ENCODE assay signal across 21 cellular contexts in genomic region chr3:49680493-49681231, GRCh38. TPM values are rescaled to one million over a fixed set of nuclear protein-coding genes. Genes with fewer than 3 reads are reported as not detected.
DNase-seq lines count a peak whose midpoint lies in the region; ATAC-seq, FAIRE-seq and TF ChIP-seq lines count a peak whose summit lies in the region.
"Had no signal": no experiment of that assay in that cellular context is flagged by ENCODE, and none has a peak within 500 bp of the region (broad histone marks: within the 10 kb centered on the region; RNA-seq: fewer than 3 reads in every experiment).

No MANE protein-coding gene starts in this region.

- no peaks in the 10 kb centered on the region for H3K9me2 ChIP-seq in GM23248 (ENCODE audit: insufficient read depth)

- no TSS peak for BruUV-seq in HepG2 (replicated peaks; lab: Mats Ljungman, UMichigan)

- CTCF ChIA-PET in HepG2 (lab: Yijun Ruan, JAX; ENCODE audit: low intra/inter-chr PET ratio, low total read pairs): no interaction called here

- no peak for TF ChIP-seq POLR2A in HepG2 (IDR thresholded peaks at IDR 0.05; ENCODE audit: insufficient read depth in 1 of 2, low read depth in 2 of 2, low read length in 2 of 2)

- H3K79me2 ChIP-seq in GM23248 (ENCODE audit: insufficient read depth) (no peaks in the 10 kb centered on the region), HepG2 (ENCODE audit: insufficient read depth, low read length) (peaks cover 9% of the 10 kb centered on the region)

- H3K4me3 ChIP-seq in GM23248 (no peak overlapping the region), HepG2 (replicated peaks in 1 of 3; ENCODE audit: insufficient read depth in 1 of 3, low read depth in 2 of 3, low read length in 3 of 3) (no peak overlapping the region)
- H3K4me3 ChIP-seq: HAP-1, K562 had no signal

- peaks cover 12% of the 10 kb centered on the region for H3K4me1 Mint-ChIP-seq in T-helper 17 cell

- H3K36me3 ChIP-seq in GM23248 (ENCODE audit: low read depth) (0 out of 2 replicates have a peak, but pooled peaks cover 4% of the 10 kb centered on the region), HepG2 (replicated peaks in 1 of 2; ENCODE audit: control insufficient read depth in 1 of 2, insufficient read depth in 2 of 2, low read length in 2 of 2) (peaks cover 47 to 82% of the 10 kb centered on the region in 2 experiments)
- H3K36me3 ChIP-seq: BE2C had no signal

- H3K27me3 ChIP-seq in GM23248 (replicated peaks; ENCODE audit: insufficient read depth) (no peaks in the 10 kb centered on the region), HepG2 (ENCODE audit: control insufficient read depth in 1 of 2, insufficient read depth in 2 of 2, low read length in 2 of 2) (no peaks in the 10 kb centered on the region)
- H3K27me3 ChIP-seq: BE2C had no signal

- in situ Hi-C loops in GM23248 (cut with MboI): no loop called here
- in situ Hi-C loops in HepG2 (cut with HindIII; ENCODE audit: extremely low pct_ligation_motif_present, low pct_unique_long_range_greater_than_20kb): no loop called here

- 63% methylated on average over 7 of the region's 7 CpGs for WGBS in GM23248 (ENCODE audit: low coverage in 1 of 2, low lambda C conversion rate in 2 of 2, missing lambda C conversion rate in 2 of 2), 2 experiments
- WGBS in HepG2 (ENCODE audit: low lambda C conversion rate): 84% methylated on average over 2 of the region's 7 CpGs

- no peaks in the 10 kb centered on the region for H3K9me3 ChIP-seq in GM23248 (ENCODE audit: low read depth)
- no peaks in the 10 kb centered on the region for H3K9me3 ChIP-seq in T-helper 17 cell (ENCODE audit: control insufficient read depth, low read length, poor library complexity, severe bottlenecking)
- no peaks in the 10 kb centered on the region for H3K9me3 ChIP-seq in HepG2 (ENCODE audit: low read length)
- H3K9me3 ChIP-seq: BE2C, HAP-1 had no signal

- H3K4me3 Mint-ChIP-seq in T-helper 17 cell: no peak overlapping the region
- H3K4me3 Mint-ChIP-seq: CD8-positive, alpha-beta memory T cell had no signal

- FAIRE-seq in HepG2 (lab: Jason Lieb, UNC): no peak
- FAIRE-seq: A204.1, G401.6, GM12892, GM18507, K562 had no signal

- H2AFZ ChIP-seq in GM23248 (no peak overlapping the region), HepG2 (ENCODE audit: low read length) (no peak overlapping the region)

- peaks cover 10% of the 10 kb centered on the region for H3K36me3 Mint-ChIP-seq in T-helper 17 cell (ENCODE audit: low read depth)

- H3K27me3 Mint-ChIP-seq in T-helper 17 cell: no peaks in the 10 kb centered on the region
- H3K27me3 Mint-ChIP-seq: CD4-positive, CD25-positive, alpha-beta regulatory T cell had no signal

- H4K20me1 ChIP-seq in GM23248 (ENCODE audit: insufficient read depth): no peaks in the 10 kb centered on the region
- peaks cover 3% of the 10 kb centered on the region; the same call in 1 of the 2 replicates for H4K20me1 ChIP-seq in HepG2 (ENCODE audit: insufficient read depth, low read length)

- H3K9ac ChIP-seq in GM23248: no peak overlapping the region
- no peak overlapping the region for H3K9ac ChIP-seq in HepG2 (ENCODE audit: insufficient read depth, low read depth, low read length)

- ATAC-seq in T-helper 17 cell (no peak), HepG2 (no peak), HG02884 (IDR thresholded peaks at IDR 0.05; ENCODE audit: unreplicated experiment) (no peak)
- ATAC-seq: K562 had no signal

- TF ChIP-seq RAD21 in HepG2 (CRISPR knock-in tag; IDR thresholded peaks at IDR 0.05): no peak

- POLR2A ChIA-PET in HepG2 (lab: Yijun Ruan, JAX): no interaction called here

- no peak for TF ChIP-seq EP300 in HepG2 (IDR thresholded peaks at IDR 0.05; ENCODE audit: low read depth in 2 of 2, low read length in 2 of 2)
- TF ChIP-seq EP300 in HepG2 (CRISPR knock-in tag; IDR thresholded peaks at IDR 0.05; ENCODE audit: borderline replicate concordance): no peak

- DNase-seq in GM23248: peak; percentile 38
- no peak for DNase-seq in T-helper 17 cell
- DNase-seq in HepG2 (ENCODE audit: low spot score): no peak
- no peak for DNase-seq in GM20000 (ENCODE audit: low spot score)
- no peak for DNase-seq in DMS 273 treated with DMSO at 0.1 percent for 48 hours (lab: John Stamatoyannopoulos, UW)
- DNase-seq: ACHN; BE2C; C1 segment of cervical spinal cord; CD4-positive, CD25-positive, alpha-beta regulatory T cell; CD8-positive, alpha-beta memory T cell; COR-L47; IMR-90 had no signal

- H3K27ac ChIP-seq in GM23248: no peak overlapping the region
- no peak overlapping the region for H3K27ac ChIP-seq in HepG2 (ENCODE audit: extremely low read length, insufficient read depth, low read length)
- H3K27ac ChIP-seq: HL-60 had no signal

- H3K4me1 ChIP-seq in GM23248 (ENCODE audit: insufficient read depth) (no peaks in the 10 kb centered on the region), HepG2 (ENCODE audit: insufficient read depth, low read length) (peaks cover 30% of the 10 kb centered on the region)
- H3K4me1 ChIP-seq: BE2C, HAP-1 had no signal

- H3K4me2 ChIP-seq in GM23248 (ENCODE audit: unreplicated experiment) (no peak overlapping the region), HepG2 (ENCODE audit: low read depth, low read length) (no peak overlapping the region)

- TF ChIP-seq CTCF in HepG2 (CRISPR knock-in tag; IDR thresholded peaks at IDR 0.05) (no peak), GM20000 (IDR thresholded peaks at IDR 0.05; ENCODE audit: extremely low read depth, missing control alignments) (no peak)

- intact Hi-C loops in HepG2 (cut with micrococcal nuclease; ENCODE audit: unreplicated experiment): no loop called here

- H3F3A ChIP-seq in GM23248 (ENCODE audit: insufficient read depth): no peaks in the 10 kb centered on the region

- peak overlapping the region; percentile 34 for H3K27ac Mint-ChIP-seq in T-helper 17 cell

RNA-seq across cellular contexts. Expression of gene APEH, which starts 6.5 kb away (rescaled TPM):
- 108 and 126 TPM in 2 replicates for total RNA-seq in GM23248 (2014; rRNA removed; shearing (Covaris generic))
- polyA plus RNA-seq in GM23248 (2016; fragmentation: Nextera tagmentation; extraction: Ambion mirVana) (83.3 and 89.1 TPM in 2 replicates), HepG2 (2011; rRNA removed) (116 and 123 TPM in 2 replicates)
- total RNA-seq in T-helper 17 cell (10 to 100 TPM; 61.2 to 71.0 TPM), HepG2 (2016; rRNA removed; fragmentation: Illumina TruSeq; extraction: Trizol) (116 and 130 TPM in 2 replicates)
- total RNA-seq in HepG2 (2016; cell fraction: cytosol; rRNA removed; fragmentation: Illumina TruSeq; extraction: Trizol; ENCODE audit: low read depth): 32.8 and 39.1 TPM in 2 replicates
- total RNA-seq in HepG2 (2016; cell fraction: insoluble cytoplasmic fraction; rRNA removed; fragmentation: Illumina TruSeq; extraction: Trizol): 118 and 134 TPM in 2 replicates
- total RNA-seq in HepG2 (2016; cell fraction: membrane; rRNA removed; fragmentation: Illumina TruSeq; extraction: Trizol): 57.5 and 60.4 TPM in 2 replicates
- total RNA-seq in HepG2 (2016; cell fraction: nucleus; rRNA removed; fragmentation: Illumina TruSeq; extraction: Trizol): 99.4 and 109 TPM in 2 replicates
- 95.0 and 116 TPM in 2 replicates for polyA plus RNA-seq in HepG2 (2011; cell fraction: cytosol; rRNA removed)
- 227 and 231 TPM in 2 replicates for polyA plus RNA-seq in HepG2 (2011; cell fraction: nucleus; rRNA removed)
- 110 and 113 TPM in 2 replicates for polyA plus RNA-seq in HepG2 (2012)
- polyA plus RNA-seq in HepG2 (2016; cell fraction: cytosol; fragmentation: Illumina TruSeq; extraction: Trizol; ENCODE audit: low read depth): 22.6 and 23.9 TPM in 2 replicates
- 87.5 and 96.0 TPM in 2 replicates for polyA plus RNA-seq in HepG2 (2016; cell fraction: insoluble cytoplasmic fraction; fragmentation: Illumina TruSeq; extraction: Trizol; ENCODE audit: low read depth)
- 27.9 and 31.1 TPM in 2 replicates for polyA plus RNA-seq in HepG2 (2016; cell fraction: membrane; fragmentation: Illumina TruSeq; extraction: Trizol; ENCODE audit: low read depth)
- 137 and 152 TPM in 2 replicates for polyA plus RNA-seq in HepG2 (2016; cell fraction: nucleus; fragmentation: Illumina TruSeq; extraction: Trizol; ENCODE audit: insufficient read depth, low read depth)
- polyA minus RNA-seq in HepG2 (2011; rRNA and poly(A)+ RNA removed; ENCODE audit: low replicate concordance): 481 and 533 TPM in 2 replicates
- 94.8 and 99.0 TPM in 2 replicates for polyA minus RNA-seq in HepG2 (2011; cell fraction: cytosol; rRNA and poly(A)+ RNA removed)
- 120 and 143 TPM in 2 replicates for polyA minus RNA-seq in HepG2 (2011; cell fraction: nucleus; rRNA and poly(A)+ RNA removed)

RNA-seq across cellular contexts. Expression of gene MST1, which starts 8.6 kb away (rescaled TPM):
- total RNA-seq in GM23248 (2014; rRNA removed; shearing (Covaris generic)): 6.3 and 6.4 TPM in 2 replicates
- polyA plus RNA-seq in GM23248 (2016; fragmentation: Nextera tagmentation; extraction: Ambion mirVana) (2.5 and 3.0 TPM in 2 replicates), HepG2 (2011; rRNA removed) (452 and 686 TPM in 2 replicates)
- total RNA-seq in T-helper 17 cell (10 to 100 TPM in 1 of 2 donors, 1 to 10 TPM in 1; 7.5 to 11.3 TPM), HepG2 (2016; rRNA removed; fragmentation: Illumina TruSeq; extraction: Trizol) (26.7 and 189 TPM in 2 replicates)
- total RNA-seq in HepG2 (2016; cell fraction: cytosol; rRNA removed; fragmentation: Illumina TruSeq; extraction: Trizol; ENCODE audit: low read depth): 15.3 and 18.3 TPM in 2 replicates
- 25.3 and 197 TPM in 2 replicates for total RNA-seq in HepG2 (2016; cell fraction: insoluble cytoplasmic fraction; rRNA removed; fragmentation: Illumina TruSeq; extraction: Trizol)
- total RNA-seq in HepG2 (2016; cell fraction: membrane; rRNA removed; fragmentation: Illumina TruSeq; extraction: Trizol): 14.6 and 16.5 TPM in 2 replicates
- 267 and 300 TPM in 2 replicates for total RNA-seq in HepG2 (2016; cell fraction: nucleus; rRNA removed; fragmentation: Illumina TruSeq; extraction: Trizol)
- 174 and 178 TPM in 2 replicates for polyA plus RNA-seq in HepG2 (2011; cell fraction: cytosol; rRNA removed)
- polyA plus RNA-seq in HepG2 (2011; cell fraction: nucleus; rRNA removed): 7,383 and 7,818 TPM in 2 replicates
- 313 and 330 TPM in 2 replicates for polyA plus RNA-seq in HepG2 (2012)
- 6.2 and 6.6 TPM in 2 replicates for polyA plus RNA-seq in HepG2 (2016; cell fraction: cytosol; fragmentation: Illumina TruSeq; extraction: Trizol; ENCODE audit: low read depth)
- 20.9 and 21.3 TPM in 2 replicates for polyA plus RNA-seq in HepG2 (2016; cell fraction: insoluble cytoplasmic fraction; fragmentation: Illumina TruSeq; extraction: Trizol; ENCODE audit: low read depth)
- 9.6 and 10.0 TPM in 2 replicates for polyA plus RNA-seq in HepG2 (2016; cell fraction: membrane; fragmentation: Illumina TruSeq; extraction: Trizol; ENCODE audit: low read depth)
- polyA plus RNA-seq in HepG2 (2016; cell fraction: nucleus; fragmentation: Illumina TruSeq; extraction: Trizol; ENCODE audit: insufficient read depth, low read depth): 695 and 762 TPM in 2 replicates
- 3.2 and 148 TPM in 2 replicates for polyA minus RNA-seq in HepG2 (2011; rRNA and poly(A)+ RNA removed; ENCODE audit: low replicate concordance)
- polyA minus RNA-seq in HepG2 (2011; cell fraction: cytosol; rRNA and poly(A)+ RNA removed): 42.2 and 50.5 TPM in 2 replicates
- 323 and 384 TPM in 2 replicates for polyA minus RNA-seq in HepG2 (2011; cell fraction: nucleus; rRNA and poly(A)+ RNA removed)

RNA-seq across cellular contexts. Expression of gene RNF123, which starts 8.7 kb away (rescaled TPM):
- total RNA-seq in GM23248 (2014; rRNA removed; shearing (Covaris generic)): 22.8 and 25.7 TPM in 2 replicates
- polyA plus RNA-seq in GM23248 (2016; fragmentation: Nextera tagmentation; extraction: Ambion mirVana): 18.7 and 21.6 TPM in 2 replicates
- total RNA-seq in T-helper 17 cell: 10 to 100 TPM; 37.7 to 45.1 TPM
- total RNA-seq in HepG2 (2016; rRNA removed; fragmentation: Illumina TruSeq; extraction: Trizol): 16.1 and 29.9 TPM in 2 replicates
- 7.6 and 8.9 TPM in 2 replicates for total RNA-seq in HepG2 (2016; cell fraction: cytosol; rRNA removed; fragmentation: Illumina TruSeq; extraction: Trizol; ENCODE audit: low read depth)
- total RNA-seq in HepG2 (2016; cell fraction: insoluble cytoplasmic fraction; rRNA removed; fragmentation: Illumina TruSeq; extraction: Trizol): 12.8 and 27.1 TPM in 2 replicates
- 10.8 and 12.7 TPM in 2 replicates for total RNA-seq in HepG2 (2016; cell fraction: membrane; rRNA removed; fragmentation: Illumina TruSeq; extraction: Trizol)
- 28.7 and 34.7 TPM in 2 replicates for total RNA-seq in HepG2 (2016; cell fraction: nucleus; rRNA removed; fragmentation: Illumina TruSeq; extraction: Trizol)
- polyA plus RNA-seq in HepG2 (2011; rRNA removed): 82.2 and 91.9 TPM in 2 replicates
- polyA plus RNA-seq in HepG2 (2011; cell fraction: cytosol; rRNA removed): 37.9 and 55.2 TPM in 2 replicates
- 455 and 594 TPM in 2 replicates for polyA plus RNA-seq in HepG2 (2011; cell fraction: nucleus; rRNA removed)
- 27.9 and 34.2 TPM in 2 replicates for polyA plus RNA-seq in HepG2 (2012)
- 8.1 and 10.5 TPM in 2 replicates for polyA plus RNA-seq in HepG2 (2016; cell fraction: cytosol; fragmentation: Illumina TruSeq; extraction: Trizol; ENCODE audit: low read depth)
- 17.1 and 25.1 TPM in 2 replicates for polyA plus RNA-seq in HepG2 (2016; cell fraction: insoluble cytoplasmic fraction; fragmentation: Illumina TruSeq; extraction: Trizol; ENCODE audit: low read depth)
- 14.9 and 15.8 TPM in 2 replicates for polyA plus RNA-seq in HepG2 (2016; cell fraction: membrane; fragmentation: Illumina TruSeq; extraction: Trizol; ENCODE audit: low read depth)
- polyA plus RNA-seq in HepG2 (2016; cell fraction: nucleus; fragmentation: Illumina TruSeq; extraction: Trizol; ENCODE audit: insufficient read depth, low read depth): 108 and 116 TPM in 2 replicates
- polyA minus RNA-seq in HepG2 (2011; rRNA and poly(A)+ RNA removed; ENCODE audit: low replicate concordance): 88.9 and 105 TPM in 2 replicates
- polyA minus RNA-seq in HepG2 (2011; cell fraction: cytosol; rRNA and poly(A)+ RNA removed): 26.2 and 30.5 TPM in 2 replicates
- polyA minus RNA-seq in HepG2 (2011; cell fraction: nucleus; rRNA and poly(A)+ RNA removed): 55.9 and 56.4 TPM in 2 replicates

RNA-seq across cellular contexts. Expression of gene AMIGO3, which starts 38.8 kb away (rescaled TPM):
- total RNA-seq in GM23248 (2014; rRNA removed; shearing (Covaris generic)): 3.2 TPM in 1 of 2 replicates, not detected in the other
- polyA plus RNA-seq in GM23248 (2016; fragmentation: Nextera tagmentation; extraction: Ambion mirVana): 0.18 and 0.25 TPM in 2 replicates
- under 1 TPM in 1 of 2 donors, not detected in 1; 0.99 TPM for total RNA-seq in T-helper 17 cell
- total RNA-seq in HepG2 (2016; rRNA removed; fragmentation: Illumina TruSeq; extraction: Trizol): 0.35 TPM in 1 of 2 replicates, not detected in the other
- total RNA-seq in HepG2 (2016; cell fraction: cytosol; rRNA removed; fragmentation: Illumina TruSeq; extraction: Trizol; ENCODE audit: low read depth): 0.18 and 0.51 TPM in 2 replicates
- 0.13 and 0.45 TPM in 2 replicates for total RNA-seq in HepG2 (2016; cell fraction: insoluble cytoplasmic fraction; rRNA removed; fragmentation: Illumina TruSeq; extraction: Trizol)
- total RNA-seq in HepG2 (2016; cell fraction: membrane; rRNA removed; fragmentation: Illumina TruSeq; extraction: Trizol): 0.19 TPM in 1 of 2 replicates, not detected in the other
- total RNA-seq in HepG2 (2016; cell fraction: nucleus; rRNA removed; fragmentation: Illumina TruSeq; extraction: Trizol): not detected in 2 replicates
- 0.21 TPM in 1 of 2 replicates, not detected in the other for polyA plus RNA-seq in HepG2 (2011; rRNA removed)
- polyA plus RNA-seq in HepG2 (2011; cell fraction: cytosol; rRNA removed): 0.03 and 0.07 TPM in 2 replicates
- 3.1 and 7.8 TPM in 2 replicates for polyA plus RNA-seq in HepG2 (2011; cell fraction: nucleus; rRNA removed)
- 0.36 TPM in 1 of 2 replicates, not detected in the other for polyA plus RNA-seq in HepG2 (2012)
- 0.40 and 0.44 TPM in 2 replicates for polyA plus RNA-seq in HepG2 (2016; cell fraction: cytosol; fragmentation: Illumina TruSeq; extraction: Trizol; ENCODE audit: low read depth)
- 0.73 and 0.79 TPM in 2 replicates for polyA plus RNA-seq in HepG2 (2016; cell fraction: insoluble cytoplasmic fraction; fragmentation: Illumina TruSeq; extraction: Trizol; ENCODE audit: low read depth)
- 0.40 and 0.43 TPM in 2 replicates for polyA plus RNA-seq in HepG2 (2016; cell fraction: membrane; fragmentation: Illumina TruSeq; extraction: Trizol; ENCODE audit: low read depth)
- polyA plus RNA-seq in HepG2 (2016; cell fraction: nucleus; fragmentation: Illumina TruSeq; extraction: Trizol; ENCODE audit: insufficient read depth, low read depth): 0.53 and 1.7 TPM in 2 replicates
- 1.8 and 3.5 TPM in 2 replicates for polyA minus RNA-seq in HepG2 (2011; rRNA and poly(A)+ RNA removed; ENCODE audit: low replicate concordance)
- 0.26 and 0.30 TPM in 2 replicates for polyA minus RNA-seq in HepG2 (2011; cell fraction: cytosol; rRNA and poly(A)+ RNA removed)
- polyA minus RNA-seq in HepG2 (2011; cell fraction: nucleus; rRNA and poly(A)+ RNA removed): 0.75 and 2.1 TPM in 2 replicates
- total RNA-seq: CD4-positive, CD25-positive, alpha-beta regulatory T cell; H4; IMR-90 had no signal

RNA-seq across cellular contexts. Expression of gene GMPPB, which starts 43.1 kb away (rescaled TPM):
- 36.2 and 37.8 TPM in 2 replicates for total RNA-seq in GM23248 (2014; rRNA removed; shearing (Covaris generic))
- polyA plus RNA-seq in GM23248 (2016; fragmentation: Nextera tagmentation; extraction: Ambion mirVana): 22.8 and 24.1 TPM in 2 replicates
- 10 to 100 TPM; 42.9 to 61.9 TPM for total RNA-seq in T-helper 17 cell
- 21.7 and 23.1 TPM in 2 replicates for total RNA-seq in HepG2 (2016; rRNA removed; fragmentation: Illumina TruSeq; extraction: Trizol)
- total RNA-seq in HepG2 (2016; cell fraction: cytosol; rRNA removed; fragmentation: Illumina TruSeq; extraction: Trizol; ENCODE audit: low read depth): 3.9 and 5.4 TPM in 2 replicates
- total RNA-seq in HepG2 (2016; cell fraction: insoluble cytoplasmic fraction; rRNA removed; fragmentation: Illumina TruSeq; extraction: Trizol): 21.2 and 23.8 TPM in 2 replicates
- 7.3 and 8.9 TPM in 2 replicates for total RNA-seq in HepG2 (2016; cell fraction: membrane; rRNA removed; fragmentation: Illumina TruSeq; extraction: Trizol)
- total RNA-seq in HepG2 (2016; cell fraction: nucleus; rRNA removed; fragmentation: Illumina TruSeq; extraction: Trizol): 14.9 and 16.7 TPM in 2 replicates
- polyA plus RNA-seq in HepG2 (2011; rRNA removed): 6.5 and 9.1 TPM in 2 replicates
- 6.3 and 8.4 TPM in 2 replicates for polyA plus RNA-seq in HepG2 (2011; cell fraction: cytosol; rRNA removed)
- 15.5 and 21.5 TPM in 2 replicates for polyA plus RNA-seq in HepG2 (2011; cell fraction: nucleus; rRNA removed)
- polyA plus RNA-seq in HepG2 (2012): 4.8 and 5.8 TPM in 2 replicates
- polyA plus RNA-seq in HepG2 (2016; cell fraction: cytosol; fragmentation: Illumina TruSeq; extraction: Trizol; ENCODE audit: low read depth): 3.3 and 3.7 TPM in 2 replicates
- 17.8 and 18.8 TPM in 2 replicates for polyA plus RNA-seq in HepG2 (2016; cell fraction: insoluble cytoplasmic fraction; fragmentation: Illumina TruSeq; extraction: Trizol; ENCODE audit: low read depth)
- polyA plus RNA-seq in HepG2 (2016; cell fraction: membrane; fragmentation: Illumina TruSeq; extraction: Trizol; ENCODE audit: low read depth): 4.7 and 5.8 TPM in 2 replicates
- polyA plus RNA-seq in HepG2 (2016; cell fraction: nucleus; fragmentation: Illumina TruSeq; extraction: Trizol; ENCODE audit: insufficient read depth, low read depth): 23.9 and 25.9 TPM in 2 replicates
- 21.4 and 30.7 TPM in 2 replicates for polyA minus RNA-seq in HepG2 (2011; rRNA and poly(A)+ RNA removed; ENCODE audit: low replicate concordance)
- 4.2 and 5.6 TPM in 2 replicates for polyA minus RNA-seq in HepG2 (2011; cell fraction: cytosol; rRNA and poly(A)+ RNA removed)
- polyA minus RNA-seq in HepG2 (2011; cell fraction: nucleus; rRNA and poly(A)+ RNA removed): 12.6 and 20.3 TPM in 2 replicates
